ENCODE assay signal across 10 cellular contexts in the genomic region with DNA sequence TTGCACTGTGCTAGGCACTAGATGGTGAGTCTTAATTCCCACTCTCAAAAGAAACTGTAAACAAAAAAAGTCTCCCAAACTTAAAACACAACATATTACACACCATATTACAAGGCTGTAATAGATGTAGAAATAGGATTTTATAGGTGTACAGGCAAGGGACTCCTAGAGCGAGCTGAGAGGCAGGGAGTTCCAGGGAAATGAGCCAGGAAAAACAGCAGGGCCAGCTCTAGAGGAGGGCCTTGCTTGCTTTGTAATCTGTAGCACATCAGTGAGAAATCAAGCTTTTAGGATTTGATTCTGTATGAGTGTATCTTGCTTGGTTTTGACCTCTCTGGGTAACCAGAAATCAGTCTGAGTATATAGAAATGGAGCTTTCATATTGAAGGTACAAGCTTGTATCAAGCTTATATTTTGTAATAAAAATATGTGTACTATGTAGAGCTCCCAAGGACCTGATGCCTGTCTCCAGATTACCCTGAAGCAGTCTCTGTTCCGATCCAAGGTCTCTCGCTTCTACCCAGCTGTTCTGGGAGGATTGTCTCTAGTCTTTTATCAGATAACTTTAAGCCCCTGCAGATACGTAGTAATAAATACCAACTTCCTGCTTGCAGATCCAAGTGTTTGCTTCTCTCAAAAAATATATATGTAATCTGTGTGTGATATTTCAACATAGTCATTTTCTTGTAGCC.
DNase-seq lines count a peak whose midpoint lies in the region; ATAC-seq and TF ChIP-seq lines count a peak whose summit lies in the region.
"Had no signal": no experiment of that assay in that cellular context is flagged by ENCODE, and none has a peak within 500 bp of the region (broad histone marks: within the 10 kb centered on the region; RNA-seq: fewer than 3 reads in every experiment).

No MANE protein-coding gene starts in this region.

- H3K9me3 Mint-ChIP-seq in activated naive CD8-positive, alpha-beta T cell treated with anti-CD3 and anti-CD28 coated beads for 36 hours: no peaks in the 10 kb centered on the region
- H3K9me3 Mint-ChIP-seq: activated T-helper 17 cell treated with anti-CD3 and anti-CD28 coated beads, Interleukin-2, amount 50 U/mL, for 72 hours had no signal

- H3K27ac ChIP-seq in HEK293 (ENCODE audit: extremely low read depth, low read depth, low read length): peak overlapping the region; percentile 50; the same call in 1 of the 2 replicates
- peak overlapping the region; percentile 59 for H3K27ac ChIP-seq in VCaP
- peak overlapping the region; percentile 2 for H3K27ac ChIP-seq in cardiac muscle cell
- peak overlapping the region in 1 of 4 donors; percentile 11 for H3K27ac ChIP-seq in sigmoid colon

- no peaks in the 10 kb centered on the region for H3K36me3 ChIP-seq in HEK293 (ENCODE audit: control insufficient read depth in 2 of 2, insufficient read depth in 1 of 2, low read length in 2 of 2)
- H3K36me3 ChIP-seq in cardiac muscle cell: no peaks in the 10 kb centered on the region
- H3K36me3 ChIP-seq in sigmoid colon: no peaks in the 10 kb centered on the region

- no peak for TF ChIP-seq CTCF in HEK293 (tag by site-specific recombination; IDR thresholded peaks at IDR 0.05)
- no peak for TF ChIP-seq CTCF in VCaP (conservative IDR thresholded peaks at IDR 0.05)
- no peak for TF ChIP-seq CTCF in cardiac muscle cell (IDR thresholded peaks at IDR 0.05; ENCODE audit: low read depth, low read length)
- no peak for TF ChIP-seq CTCF in sigmoid colon (IDR thresholded peaks at IDR 0.05)

- no peaks in the 10 kb centered on the region for H3K27me3 Mint-ChIP-seq in activated naive CD8-positive, alpha-beta T cell treated with anti-CD3 and anti-CD28 coated beads for 36 hours

- TF ChIP-seq EP300 in sigmoid colon (IDR thresholded peaks at IDR 0.05): no peak

- H3K9me3 ChIP-seq in HEK293 (ENCODE audit: control insufficient read depth, insufficient read depth, low read depth, low read length) (no peaks in the 10 kb centered on the region), cardiac muscle cell (ENCODE audit: low read depth) (no peaks in the 10 kb centered on the region), sigmoid colon (no peaks in the 10 kb centered on the region)

- H3K36me3 Mint-ChIP-seq in activated naive CD8-positive, alpha-beta T cell treated with anti-CD3 and anti-CD28 coated beads for 36 hours: no peaks in the 10 kb centered on the region

- CTCF ChIA-PET in HEK293 (lab: Yijun Ruan, JAX): interaction anchor here (0.8 to 1.5 kb wide), 3 partner anchors 8 to 183 kb away, joined by 3 to 8 read pairs (median 5); no protein-coding TSS in a partner anchor

- POLR2A ChIA-PET in HEK293 (lab: Yijun Ruan, JAX): interaction anchor here (0.6 kb wide), 1 partner anchor 10 kb away, joined by 3 read pairs; no protein-coding TSS in a partner anchor

- H3K4me1 ChIP-seq in HEK293 (ENCODE audit: control insufficient read depth, insufficient read depth, low read length) (peaks cover 45% of the 10 kb centered on the region), cardiac muscle cell (ENCODE audit: low read depth) (peaks cover 3% of the 10 kb centered on the region), sigmoid colon (peaks cover 0 to 6% (median 0%) of the 10 kb centered on the region in 4 donors)

- DNase-seq in cardiac muscle cell (ENCODE audit: low read depth in 1 of 2, low spot score in 1 of 2): peak in 1 of 2 donors; percentile 71
- peak; percentile 73 for DNase-seq in sigmoid colon
- no peak for DNase-seq in NCI-H2029 (lab: John Stamatoyannopoulos, UW)
- no peak for DNase-seq in activated naive CD8-positive, alpha-beta T cell treated with anti-CD3 and anti-CD28 coated beads for 36 hours
- DNase-seq: NCI-H2029 treated with DMSO at 0.1 percent for 48 hours had no signal

- no peaks in the 10 kb centered on the region for H3K27me3 ChIP-seq in cardiac muscle cell
- H3K27me3 ChIP-seq in sigmoid colon: no peaks in the 10 kb centered on the region

- no peak for TF ChIP-seq POLR2A in sigmoid colon (IDR thresholded peaks at IDR 0.05)

- ATAC-seq in GM21529 (IDR thresholded peaks at IDR 0.05; ENCODE audit: unreplicated experiment) (no peak), HG02970 (IDR thresholded peaks at IDR 0.05; ENCODE audit: low FRiP score, unreplicated experiment) (no peak)
- ATAC-seq: activated T-helper 17 cell treated with anti-CD3 and anti-CD28 coated beads, Interleukin-2, amount 50 U/mL, for 72 hours had no signal

- WGBS in sigmoid colon, 2 donors: 15 to 54% methylated on average over 4 of the region's 4 CpGs

- H3K27ac Mint-ChIP-seq in activated naive CD8-positive, alpha-beta T cell treated with anti-CD3 and anti-CD28 coated beads for 36 hours: no peak overlapping the region
- H3K27ac Mint-ChIP-seq: activated T-helper 17 cell treated with anti-CD3 and anti-CD28 coated beads, Interleukin-2, amount 50 U/mL, for 72 hours had no signal

- H3K4me3 Mint-ChIP-seq in activated naive CD8-positive, alpha-beta T cell treated with anti-CD3 and anti-CD28 coated beads for 36 hours: no peak overlapping the region
- H3K4me3 Mint-ChIP-seq: activated T-helper 17 cell treated with anti-CD3 and anti-CD28 coated beads, Interleukin-2, amount 50 U/mL, for 72 hours had no signal

- peaks cover 19% of the 10 kb centered on the region for H3K4me1 Mint-ChIP-seq in activated naive CD8-positive, alpha-beta T cell treated with anti-CD3 and anti-CD28 coated beads for 36 hours

- H3K4me3 ChIP-seq in HEK293 (ENCODE audit: low read depth, low read length) (no peak overlapping the region), cardiac muscle cell (no peak overlapping the region), sigmoid colon (no peak overlapping the region)

- intact Hi-C loops in sigmoid colon (cut with DNase I): no loop called here

TF ChIP-seq in HEK293, 187 proteins besides CTCF, POLR2A, EP300 and RAD21:
- TF ChIP-seq ZBTB7A (tag by site-specific recombination; IDR thresholded peaks at IDR 0.05; ENCODE audit: low read depth) (no peak), ZNF596 (tag by site-specific recombination; IDR thresholded peaks at IDR 0.05) (peak; percentile 24; the same call in 1 of the 2 replicates), GLIS1 (tag by site-specific recombination; IDR thresholded peaks at IDR 0.05) (peak; percentile 21; the same call in 1 of the 2 replicates), ZNF2 (tag by site-specific recombination; IDR thresholded peaks at IDR 0.05) (no peak), ZNF302 (tag by site-specific recombination; IDR thresholded peaks at IDR 0.05; ENCODE audit: low read depth) (no peak), WT1 (tag by site-specific recombination; IDR thresholded peaks at IDR 0.05) (peak; percentile 31; the same call in 1 of the 2 replicates), ZNF654 (tag by site-specific recombination; IDR thresholded peaks at IDR 0.05; ENCODE audit: low read depth) (no peak), ZNF664 (tag by site-specific recombination; IDR thresholded peaks at IDR 0.05) (no peak)
